22 cellular contexts compared by ENCODE assay signal in genomic region chr16:23624092-23624491, GRCh38. TPM values are rescaled to one million over a fixed set of nuclear protein-coding genes. Genes with fewer than 3 reads are reported as not detected.
DNase-seq lines count a peak whose midpoint lies in the region; ATAC-seq, FAIRE-seq and TF ChIP-seq lines count a peak whose summit lies in the region.
"Had no signal": no experiment of that assay in that cellular context is flagged by ENCODE, and none has a peak within 500 bp of the region (broad histone marks: within the 10 kb centered on the region; RNA-seq: fewer than 3 reads in every experiment).

No MANE protein-coding gene starts in this region.

- TF ChIP-seq EP300 in A549 (IDR thresholded peaks at IDR 0.05) (no peak), K562 (IDR thresholded peaks at IDR 0.05; ENCODE audit: low read length) (no peak)

- CTCF ChIA-PET in A549 (lab: Yijun Ruan, JAX): interaction anchor here (1.7 kb wide), 1 partner anchor 28 kb away, joined by 6 read pairs; the partner anchor contains the start of gene NDUFAB1
- CTCF ChIA-PET in K562 (lab: Yijun Ruan, JAX; ENCODE audit: low intra/inter-chr PET ratio): no interaction called here

- no peaks in the 10 kb centered on the region for H3K27me3 ChIP-seq in K562 (ENCODE audit: control insufficient read depth in 2 of 2, insufficient read depth in 2 of 2, low read length in 2 of 2)
- H3K27me3 ChIP-seq: BLaER1 treated with 17β-estradiol and CSF1 and Interleukin-3, amounts not matched to agents 10 nM and 100 nM had no signal

- H2AFZ ChIP-seq in K562 (ENCODE audit: low read depth, low read length): no peak overlapping the region

- no peaks in the 10 kb centered on the region for H3K9me3 Mint-ChIP-seq in progenitor cell of endocrine pancreas (ENCODE audit: low read depth)
- H3K9me3 Mint-ChIP-seq: CD4-positive, alpha-beta T cell; CD8-positive, alpha-beta T cell had no signal

- H3K27ac ChIP-seq in A549 (no peak overlapping the region), K562 (ENCODE audit: extremely low read depth, low read depth, low read length) (no peak overlapping the region)
- H3K27ac ChIP-seq: BLaER1 treated with 17β-estradiol and CSF1 and Interleukin-3, amounts not matched to agents 10 nM and 100 nM; C4-2B had no signal

- intact Hi-C loops in K562 (cut with micrococcal nuclease): no loop called here

- H3K4me3 Mint-ChIP-seq in progenitor cell of endocrine pancreas (ENCODE audit: low read depth): no peak overlapping the region
- H3K4me3 Mint-ChIP-seq: B cell; CD4-positive, alpha-beta T cell; CD8-positive, alpha-beta T cell had no signal

- no peaks in the 10 kb centered on the region for H3K79me2 ChIP-seq in K562 (ENCODE audit: control insufficient read depth, insufficient read depth, low read length)

- H3K4me3 ChIP-seq in A549 (no peak overlapping the region), K562 (no peak overlapping the region)
- H3K4me3 ChIP-seq: BLaER1 treated with 17β-estradiol and CSF1 and Interleukin-3, amounts not matched to agents 10 nM and 100 nM; GM12878 had no signal

- no peaks in the 10 kb centered on the region for H3K4me1 Mint-ChIP-seq in progenitor cell of endocrine pancreas (ENCODE audit: low read depth)
- H3K4me1 Mint-ChIP-seq: B cell had no signal

- H3K4me1 ChIP-seq in A549 (no peaks in the 10 kb centered on the region), K562 (replicated peaks in 1 of 2; ENCODE audit: control insufficient read depth in 2 of 2, insufficient read depth in 2 of 2, low read length in 2 of 2) (no peaks in the 10 kb centered on the region)
- H3K4me1 ChIP-seq: BLaER1 treated with 17β-estradiol and CSF1 and Interleukin-3, amounts not matched to agents 10 nM and 100 nM; Caco-2 had no signal

- H4K20me1 ChIP-seq in K562 (replicated peaks; ENCODE audit: control insufficient read depth, insufficient read depth, low read length): no peaks in the 10 kb centered on the region

- H3K9ac ChIP-seq in K562 (ENCODE audit: insufficient read depth in 1 of 2, low read depth in 2 of 2, low read length in 2 of 2): no peak overlapping the region
- H3K9ac ChIP-seq: BLaER1 treated with 17β-estradiol and CSF1 and Interleukin-3, amounts not matched to agents 10 nM and 100 nM had no signal

- no peak for TF ChIP-seq POLR2A in A549 (IDR thresholded peaks at IDR 0.05; ENCODE audit: low read length)
- no peak for TF ChIP-seq POLR2A in K562 (conservative IDR thresholded peaks at IDR 0.05)

- TF ChIP-seq CTCF in A549 (IDR thresholded peaks at IDR 0.05) (no peak), K562 (IDR thresholded peaks at IDR 0.05 in 2 of 3, conservative IDR thresholded peaks at IDR 0.05 in 1 of 3; ENCODE audit: insufficient read depth in 2 of 3, low read depth in 1 of 3, low read length in 3 of 3) (no peak), progenitor cell of endocrine pancreas (IDR thresholded peaks at IDR 0.05; ENCODE audit: unreplicated experiment) (no peak)

- no TSS peak for BruUV-seq in K562 (replicated peaks; lab: Mats Ljungman, UMichigan)

- H3K27ac Mint-ChIP-seq in progenitor cell of endocrine pancreas: peak overlapping the region; percentile 14
- H3K27ac Mint-ChIP-seq: B cell; CD4-positive, alpha-beta T cell; CD8-positive, alpha-beta T cell had no signal

- peaks cover 14% of the 10 kb centered on the region for H3K36me3 Mint-ChIP-seq in progenitor cell of endocrine pancreas (ENCODE audit: insufficient read depth)

- POLR2A ChIA-PET in A549 (lab: Yijun Ruan, JAX) (no interaction called here), K562 (lab: Yijun Ruan, JAX) (no interaction called here)

- TF ChIP-seq RAD21 in A549 (conservative IDR thresholded peaks at IDR 0.05 in 1 of 2, IDR thresholded peaks at IDR 0.05 in 1 of 2) (no peak), K562 (CRISPR knock-in tag; conservative IDR thresholded peaks at IDR 0.05 in 1 of 2, IDR thresholded peaks at IDR 0.05 in 1 of 2) (no peak)

- FAIRE-seq in A549 (lab: Jason Lieb, UNC) (no peak), K562 (lab: Jason Lieb, UNC) (no peak)
- FAIRE-seq: A204.1, D721Med, GM12878, GM12892, GM18507 had no signal

- in situ Hi-C loops in K562 (cut with MboI): no loop called here

- H3K27me3 Mint-ChIP-seq in progenitor cell of endocrine pancreas: no peaks in the 10 kb centered on the region
- H3K27me3 Mint-ChIP-seq: B cell; CD4-positive, alpha-beta T cell had no signal

- H3K36me3 ChIP-seq in K562 (ENCODE audit: control insufficient read depth, insufficient read depth, low read length): peaks cover 81% of the 10 kb centered on the region

- ATAC-seq in A549 (no peak), K562 (no peak), HG03139 (IDR thresholded peaks at IDR 0.05; ENCODE audit: unreplicated experiment) (no peak)
- ATAC-seq: CD8-positive, alpha-beta T cell; GM12878 had no signal

- no peaks in the 10 kb centered on the region for H3K9me1 ChIP-seq in K562 (ENCODE audit: control insufficient read depth, insufficient read depth, low read length)

- H3K4me2 ChIP-seq in A549 (no peak overlapping the region), K562 (ENCODE audit: insufficient read depth, low read length) (no peak overlapping the region)
- H3K4me2 ChIP-seq: BLaER1 treated with 17β-estradiol and CSF1 and Interleukin-3, amounts not matched to agents 10 nM and 100 nM had no signal

- H3K9me3 ChIP-seq in A549: no peaks in the 10 kb centered on the region
- H3K9me3 ChIP-seq in K562 (replicated peaks; ENCODE audit: control insufficient read depth, insufficient read depth, low read depth, low read length): no peaks in the 10 kb centered on the region
- H3K9me3 ChIP-seq: BLaER1 treated with 17β-estradiol and CSF1 and Interleukin-3, amounts not matched to agents 10 nM and 100 nM; Caco-2 had no signal

- DNase-seq in A549 (ENCODE audit: low read depth in 1 of 2, low spot score in 1 of 2): no peak
- DNase-seq in K562 (ENCODE audit: extremely low read depth in 1 of 4, low spot score in 3 of 4): no peak
- DNase-seq in progenitor cell of endocrine pancreas (ENCODE audit: low spot score, unreplicated experiment): no peak
- DNase-seq in NCI-H1436 treated with DMSO at 0.1 percent for 48 hours (lab: John Stamatoyannopoulos, UW): no peak
- DNase-seq: 8988T; AML-193; Caco-2; Calu3; CD4-positive, alpha-beta T cell; CD8-positive, alpha-beta T cell; DND-41; EL; GDM1 had no signal

RNA-seq across cellular contexts. Expression of gene PALB2, which starts 17.0 kb away (rescaled TPM):
- 14.7 and 17.4 TPM in 2 replicates for polyA plus RNA-seq in A549 (2011; rRNA removed)
- polyA plus RNA-seq in A549 (2012; cell fraction: cytosol; rRNA removed): 4.1 and 4.2 TPM in 2 replicates
- polyA plus RNA-seq in A549 (2012; cell fraction: nucleus; rRNA removed): 3.0 and 5.9 TPM in 2 replicates
- 11.9 to 15.0 TPM (median 13.9 TPM) in 3 replicates for polyA plus RNA-seq in A549 (2017; fragmentation: RNase III; extraction: RNeasy Plus Mini Kit Qiagen cat#74134 plus additional on column Dnase treatment)
- polyA minus RNA-seq in A549 (2011; rRNA and poly(A)+ RNA removed): 13.9 and 16.6 TPM in 2 replicates
- total RNA-seq in K562 (2011; cell fraction: chromatin; rRNA removed; ENCODE audit: low replicate concordance): 21.7 and 43.5 TPM in 2 replicates
- total RNA-seq in K562 (2011; cell fraction: nucleolus; rRNA removed): 14.5 and 17.8 TPM in 2 replicates
- total RNA-seq in K562 (2011; cell fraction: nucleoplasm; rRNA removed): 31.3 and 36.0 TPM in 2 replicates
- 11.5 and 14.0 TPM in 2 replicates for total RNA-seq in K562 (2014; rRNA removed)
- total RNA-seq in K562 (2014; rRNA removed; fragmentation: Illumina TruSeq; extraction: Trizol): 22.5 and 26.7 TPM in 2 replicates
- 22.2 and 25.8 TPM in 2 replicates for total RNA-seq in K562 (2015; rRNA removed; fragmentation: Illumina TruSeq; extraction: Trizol)
- 16.5 and 17.9 TPM in 2 replicates for total RNA-seq in K562 (2021)
- 12.5 and 14.9 TPM in 2 replicates for polyA plus RNA-seq in K562 (2011; rRNA removed)
- 5.0 and 7.9 TPM in 2 replicates for polyA plus RNA-seq in K562 (2011; cell fraction: cytosol; rRNA removed)
- polyA plus RNA-seq in K562 (2011; cell fraction: nucleus; rRNA removed): 9.6 and 10.8 TPM in 2 replicates
- polyA plus RNA-seq in K562 (2012): 11.2 and 13.3 TPM in 2 replicates
- 15.0 and 19.1 TPM in 2 replicates for polyA plus RNA-seq in K562 (2014; fragmentation: Illumina TruSeq; extraction: Trizol)
- 10 to 100 TPM in 1 of 2 experiments, 1 to 10 TPM in 1; 7.0 to 10.3 TPM for polyA plus RNA-seq in K562 (2014; fragmentation: Nextera tagmentation; extraction: Ambion mirVana)
- 15.2 and 16.7 TPM in 2 replicates for polyA plus RNA-seq in K562 (2014; rRNA removed)
- polyA minus RNA-seq in K562 (2011; rRNA and poly(A)+ RNA removed): 25.6 and 28.5 TPM in 2 replicates
- polyA minus RNA-seq in K562 (2011; cell fraction: cytosol; rRNA and poly(A)+ RNA removed): 8.1 and 11.6 TPM in 2 replicates
- polyA minus RNA-seq in K562 (2011; cell fraction: nucleus; rRNA and poly(A)+ RNA removed): 12.4 and 21.4 TPM in 2 replicates
- 21.0 TPM in 2 replicates for total RNA-seq in progenitor cell of endocrine pancreas

RNA-seq across cellular contexts. Expression of gene DCTN5, which starts 17.2 kb away (rescaled TPM):
- polyA plus RNA-seq in A549 (2011; rRNA removed): 91.1 TPM in 2 replicates
- polyA plus RNA-seq in A549 (2012; cell fraction: cytosol; rRNA removed): 29.9 and 32.4 TPM in 2 replicates
- polyA plus RNA-seq in A549 (2012; cell fraction: nucleus; rRNA removed): 17.7 and 18.6 TPM in 2 replicates
- polyA plus RNA-seq in A549 (2017; fragmentation: RNase III; extraction: RNeasy Plus Mini Kit Qiagen cat#74134 plus additional on column Dnase treatment): 64.6 to 70.4 TPM (median 66.2 TPM) in 3 replicates
- polyA minus RNA-seq in A549 (2011; rRNA and poly(A)+ RNA removed): 50.9 and 67.3 TPM in 2 replicates
- 79.4 and 112 TPM in 2 replicates for total RNA-seq in K562 (2011; cell fraction: chromatin; rRNA removed; ENCODE audit: low replicate concordance)
- total RNA-seq in K562 (2011; cell fraction: nucleolus; rRNA removed): 39.1 and 44.0 TPM in 2 replicates
- 59.5 and 102 TPM in 2 replicates for total RNA-seq in K562 (2011; cell fraction: nucleoplasm; rRNA removed)
- 35.2 and 35.8 TPM in 2 replicates for total RNA-seq in K562 (2014; rRNA removed)
- 75.9 and 84.3 TPM in 2 replicates for total RNA-seq in K562 (2014; rRNA removed; fragmentation: Illumina TruSeq; extraction: Trizol)
- total RNA-seq in K562 (2015; rRNA removed; fragmentation: Illumina TruSeq; extraction: Trizol): 60.7 and 65.6 TPM in 2 replicates
- total RNA-seq in K562 (2021): 78.2 and 81.1 TPM in 2 replicates
- polyA plus RNA-seq in K562 (2011; rRNA removed): 109 and 149 TPM in 2 replicates
- 37.7 and 64.4 TPM in 2 replicates for polyA plus RNA-seq in K562 (2011; cell fraction: cytosol; rRNA removed)
- 66.1 and 70.0 TPM in 2 replicates for polyA plus RNA-seq in K562 (2011; cell fraction: nucleus; rRNA removed)
- polyA plus RNA-seq in K562 (2012): 66.7 and 90.6 TPM in 2 replicates
- polyA plus RNA-seq in K562 (2014; fragmentation: Illumina TruSeq; extraction: Trizol): 88.7 and 97.0 TPM in 2 replicates
- 100 to 1,000 TPM in 1 of 2 experiments, 10 to 100 TPM in 1; 45.2 to 123 TPM for polyA plus RNA-seq in K562 (2014; fragmentation: Nextera tagmentation; extraction: Ambion mirVana)
- polyA plus RNA-seq in K562 (2014; rRNA removed): 58.9 and 68.4 TPM in 2 replicates
- polyA minus RNA-seq in K562 (2011; rRNA and poly(A)+ RNA removed): 165 and 206 TPM in 2 replicates
- 28.9 and 32.8 TPM in 2 replicates for polyA minus RNA-seq in K562 (2011; cell fraction: cytosol; rRNA and poly(A)+ RNA removed)
- 16.7 and 30.1 TPM in 2 replicates for polyA minus RNA-seq in K562 (2011; cell fraction: nucleus; rRNA and poly(A)+ RNA removed)
- total RNA-seq in progenitor cell of endocrine pancreas: 79.8 and 88.9 TPM in 2 replicates

RNA-seq across cellular contexts. Expression of gene NDUFAB1, which starts 28.0 kb away (rescaled TPM):
- 160 and 277 TPM in 2 replicates for polyA plus RNA-seq in A549 (2011; rRNA removed)
- 232 and 264 TPM in 2 replicates for polyA plus RNA-seq in A549 (2012; cell fraction: cytosol; rRNA removed)
- 116 and 154 TPM in 2 replicates for polyA plus RNA-seq in A549 (2012; cell fraction: nucleus; rRNA removed)
- polyA plus RNA-seq in A549 (2017; fragmentation: RNase III; extraction: RNeasy Plus Mini Kit Qiagen cat#74134 plus additional on column Dnase treatment): 162 to 168 TPM (median 167 TPM) in 3 replicates
- 20.4 and 24.2 TPM in 2 replicates for polyA minus RNA-seq in A549 (2011; rRNA and poly(A)+ RNA removed)
- 39.9 and 62.7 TPM in 2 replicates for total RNA-seq in K562 (2011; cell fraction: chromatin; rRNA removed; ENCODE audit: low replicate concordance)
- total RNA-seq in K562 (2011; cell fraction: nucleolus; rRNA removed): 38.2 and 39.7 TPM in 2 replicates
- total RNA-seq in K562 (2011; cell fraction: nucleoplasm; rRNA removed): 52.5 and 65.8 TPM in 2 replicates
- total RNA-seq in K562 (2014; rRNA removed): 355 and 382 TPM in 2 replicates
- 234 and 245 TPM in 2 replicates for total RNA-seq in K562 (2014; rRNA removed; fragmentation: Illumina TruSeq; extraction: Trizol)
- 215 and 235 TPM in 2 replicates for total RNA-seq in K562 (2015; rRNA removed; fragmentation: Illumina TruSeq; extraction: Trizol)
- total RNA-seq in K562 (2021): 238 and 260 TPM in 2 replicates
- polyA plus RNA-seq in K562 (2011; rRNA removed): 246 and 317 TPM in 2 replicates
- 350 and 532 TPM in 2 replicates for polyA plus RNA-seq in K562 (2011; cell fraction: cytosol; rRNA removed)
- 78.8 and 89.0 TPM in 2 replicates for polyA plus RNA-seq in K562 (2011; cell fraction: nucleus; rRNA removed)
- 168 and 302 TPM in 2 replicates for polyA plus RNA-seq in K562 (2012)
- 143 and 182 TPM in 2 replicates for polyA plus RNA-seq in K562 (2014; fragmentation: Illumina TruSeq; extraction: Trizol)
- 100 to 1,000 TPM; 123 to 240 TPM for polyA plus RNA-seq in K562 (2014; fragmentation: Nextera tagmentation; extraction: Ambion mirVana)
- 481 and 558 TPM in 2 replicates for polyA plus RNA-seq in K562 (2014; rRNA removed)
- 77.6 and 92.4 TPM in 2 replicates for polyA minus RNA-seq in K562 (2011; rRNA and poly(A)+ RNA removed)
- polyA minus RNA-seq in K562 (2011; cell fraction: cytosol; rRNA and poly(A)+ RNA removed): 86.8 and 89.9 TPM in 2 replicates
- polyA minus RNA-seq in K562 (2011; cell fraction: nucleus; rRNA and poly(A)+ RNA removed): 16.8 and 23.7 TPM in 2 replicates
- total RNA-seq in progenitor cell of endocrine pancreas: 75.9 and 80.2 TPM in 2 replicates

RNA-seq across cellular contexts. Expression of gene PLK1, which starts 54.6 kb away (rescaled TPM):
- polyA plus RNA-seq in A549 (2011; rRNA removed): 52.8 and 71.9 TPM in 2 replicates
- 240 and 269 TPM in 2 replicates for polyA plus RNA-seq in A549 (2012; cell fraction: cytosol; rRNA removed)
- 288 and 451 TPM in 2 replicates for polyA plus RNA-seq in A549 (2012; cell fraction: nucleus; rRNA removed)
- 108 to 117 TPM (median 114 TPM) in 3 replicates for polyA plus RNA-seq in A549 (2017; fragmentation: RNase III; extraction: RNeasy Plus Mini Kit Qiagen cat#74134 plus additional on column Dnase treatment)
- polyA minus RNA-seq in A549 (2011; rRNA and poly(A)+ RNA removed): 94.1 and 110 TPM in 2 replicates
- total RNA-seq in K562 (2011; cell fraction: chromatin; rRNA removed; ENCODE audit: low replicate concordance): 111 and 188 TPM in 2 replicates
- total RNA-seq in K562 (2011; cell fraction: nucleolus; rRNA removed): 141 and 146 TPM in 2 replicates
- total RNA-seq in K562 (2011; cell fraction: nucleoplasm; rRNA removed): 112 and 116 TPM in 2 replicates
- 76.3 and 90.5 TPM in 2 replicates for total RNA-seq in K562 (2014; rRNA removed)
- total RNA-seq in K562 (2014; rRNA removed; fragmentation: Illumina TruSeq; extraction: Trizol): 36.9 and 45.2 TPM in 2 replicates
- total RNA-seq in K562 (2015; rRNA removed; fragmentation: Illumina TruSeq; extraction: Trizol): 35.5 and 35.6 TPM in 2 replicates
- 139 and 152 TPM in 2 replicates for total RNA-seq in K562 (2021)
- 45.5 and 105 TPM in 2 replicates for polyA plus RNA-seq in K562 (2011; rRNA removed)
- 134 and 197 TPM in 2 replicates for polyA plus RNA-seq in K562 (2011; cell fraction: cytosol; rRNA removed)
- 128 and 139 TPM in 2 replicates for polyA plus RNA-seq in K562 (2011; cell fraction: nucleus; rRNA removed)
- polyA plus RNA-seq in K562 (2012): 138 and 150 TPM in 2 replicates
- 169 and 212 TPM in 2 replicates for polyA plus RNA-seq in K562 (2014; fragmentation: Illumina TruSeq; extraction: Trizol)
- 10 to 100 TPM; 13.6 to 24.8 TPM for polyA plus RNA-seq in K562 (2014; fragmentation: Nextera tagmentation; extraction: Ambion mirVana)
- polyA plus RNA-seq in K562 (2014; rRNA removed): 72.2 and 87.6 TPM in 2 replicates
- polyA minus RNA-seq in K562 (2011; rRNA and poly(A)+ RNA removed): 74.4 and 102 TPM in 2 replicates
- polyA minus RNA-seq in K562 (2011; cell fraction: cytosol; rRNA and poly(A)+ RNA removed): 131 and 161 TPM in 2 replicates
- polyA minus RNA-seq in K562 (2011; cell fraction: nucleus; rRNA and poly(A)+ RNA removed): 61.0 and 77.9 TPM in 2 replicates
- total RNA-seq in progenitor cell of endocrine pancreas: 30.4 and 36.2 TPM in 2 replicates

Comparison
In these comparisons a context has a peak if more than half of its experiments do, and no peak if none do; other contexts are left out.
1. Of the 35 proteins assayed by ChIP-seq in both K562 and A549: peak only in K562: none; only in A549: MAFK; in both: none; in neither: 34.